In the genomic region with DNA sequence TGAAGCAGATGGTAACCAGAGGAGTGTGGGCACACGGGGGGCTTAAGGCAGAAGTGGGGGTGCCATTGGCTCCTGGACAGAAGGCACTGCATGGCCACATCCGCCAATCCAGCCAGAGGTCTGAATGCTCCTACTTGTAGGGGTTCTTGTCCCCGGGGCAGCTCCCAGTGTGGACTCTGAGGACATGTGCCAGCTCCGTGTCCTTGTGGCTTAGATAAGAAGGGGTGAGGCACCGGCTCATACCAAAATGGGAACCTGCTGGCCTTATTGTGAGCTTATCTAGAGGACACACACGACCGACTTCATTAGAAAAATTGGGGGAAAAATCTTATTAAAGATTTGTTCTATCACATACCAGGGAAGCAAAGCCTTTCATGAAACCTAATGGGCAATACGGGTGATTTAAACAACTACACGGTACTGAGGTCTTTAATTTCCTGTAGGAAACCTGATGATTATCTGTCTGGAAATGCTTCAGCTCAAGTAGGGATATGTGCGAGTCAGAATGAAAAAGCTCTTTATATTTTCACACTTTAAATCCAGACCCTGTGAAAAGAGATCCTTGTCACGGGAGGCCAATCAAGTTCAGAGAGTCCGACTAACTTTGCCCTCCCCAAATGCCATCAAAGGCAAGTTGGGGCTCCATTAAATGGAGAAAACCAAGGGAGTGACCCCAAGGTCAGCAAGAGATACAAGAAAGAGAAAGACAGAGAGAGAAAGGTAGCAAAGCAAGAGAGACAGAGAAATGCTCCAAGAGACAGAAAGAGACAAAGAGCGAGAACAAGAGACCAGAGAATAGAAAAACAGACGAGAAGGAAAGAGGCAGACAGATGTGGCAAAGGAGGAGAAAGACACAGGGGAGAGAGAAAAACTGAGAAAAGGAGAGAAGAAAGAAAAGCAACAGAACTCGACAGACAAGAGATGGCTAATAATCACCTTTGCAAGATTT, we compare ENCODE assay signal across 1 cellular context.
TF ChIP-seq lines count a peak whose summit lies in the region.

No MANE protein-coding gene starts in this region.

TF ChIP-seq in HepG2, 621 proteins besides CTCF, POLR2A, EP300 and RAD21:
- TF ChIP-seq NKX3-1 (CRISPR knock-in tag; IDR thresholded peaks at IDR 0.05) (no peak), CEBPG (CRISPR knock-in tag; IDR thresholded peaks at IDR 0.05) (no peak), RARG (CRISPR knock-in tag; IDR thresholded peaks at IDR 0.05; ENCODE audit: low read depth) (no peak), HMG20B (CRISPR knock-in tag; conservative IDR thresholded peaks at IDR 0.05) (no peak), FOSL2 (CRISPR knock-in tag; IDR thresholded peaks at IDR 0.05) (no peak), ZNF326 (CRISPR knock-in tag; IDR thresholded peaks at IDR 0.05; ENCODE audit: borderline replicate concordance) (no peak), SAP130 (CRISPR knock-in tag; IDR thresholded peaks at IDR 0.05; ENCODE audit: low read depth) (no peak), ATF7-NPFF (CRISPR knock-in tag; IDR thresholded peaks at IDR 0.05; ENCODE audit: low read depth) (no peak), GZF1 (CRISPR knock-in tag; IDR thresholded peaks at IDR 0.05) (no peak), ZFP1 (CRISPR knock-in tag; IDR thresholded peaks at IDR 0.05) (no peak)
- TF ChIP-seq, protein P1, sequence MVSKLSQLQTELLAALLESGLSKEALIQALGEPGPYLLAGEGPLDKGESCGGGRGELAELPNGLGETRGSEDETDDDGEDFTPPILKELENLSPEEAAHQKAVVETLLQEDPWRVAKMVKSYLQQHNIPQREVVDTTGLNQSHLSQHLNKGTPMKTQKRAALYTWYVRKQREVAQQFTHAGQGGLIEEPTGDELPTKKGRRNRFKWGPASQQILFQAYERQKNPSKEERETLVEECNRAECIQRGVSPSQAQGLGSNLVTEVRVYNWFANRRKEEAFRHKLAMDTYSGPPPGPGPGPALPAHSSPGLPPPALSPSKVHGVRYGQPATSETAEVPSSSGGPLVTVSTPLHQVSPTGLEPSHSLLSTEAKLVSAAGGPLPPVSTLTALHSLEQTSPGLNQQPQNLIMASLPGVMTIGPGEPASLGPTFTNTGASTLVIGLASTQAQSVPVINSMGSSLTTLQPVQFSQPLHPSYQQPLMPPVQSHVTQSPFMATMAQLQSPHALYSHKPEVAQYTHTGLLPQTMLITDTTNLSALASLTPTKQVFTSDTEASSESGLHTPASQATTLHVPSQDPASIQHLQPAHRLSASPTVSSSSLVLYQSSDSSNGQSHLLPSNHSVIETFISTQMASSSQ (IDR thresholded peaks at IDR 0.05; ENCODE audit: low read depth), result no peak
- TF ChIP-seq, protein P1 (CRISPR knock-in tag; IDR thresholded peaks at IDR 0.05; ENCODE audit: borderline replicate concordance), result no peak
- TF ChIP-seq, protein P2, sequence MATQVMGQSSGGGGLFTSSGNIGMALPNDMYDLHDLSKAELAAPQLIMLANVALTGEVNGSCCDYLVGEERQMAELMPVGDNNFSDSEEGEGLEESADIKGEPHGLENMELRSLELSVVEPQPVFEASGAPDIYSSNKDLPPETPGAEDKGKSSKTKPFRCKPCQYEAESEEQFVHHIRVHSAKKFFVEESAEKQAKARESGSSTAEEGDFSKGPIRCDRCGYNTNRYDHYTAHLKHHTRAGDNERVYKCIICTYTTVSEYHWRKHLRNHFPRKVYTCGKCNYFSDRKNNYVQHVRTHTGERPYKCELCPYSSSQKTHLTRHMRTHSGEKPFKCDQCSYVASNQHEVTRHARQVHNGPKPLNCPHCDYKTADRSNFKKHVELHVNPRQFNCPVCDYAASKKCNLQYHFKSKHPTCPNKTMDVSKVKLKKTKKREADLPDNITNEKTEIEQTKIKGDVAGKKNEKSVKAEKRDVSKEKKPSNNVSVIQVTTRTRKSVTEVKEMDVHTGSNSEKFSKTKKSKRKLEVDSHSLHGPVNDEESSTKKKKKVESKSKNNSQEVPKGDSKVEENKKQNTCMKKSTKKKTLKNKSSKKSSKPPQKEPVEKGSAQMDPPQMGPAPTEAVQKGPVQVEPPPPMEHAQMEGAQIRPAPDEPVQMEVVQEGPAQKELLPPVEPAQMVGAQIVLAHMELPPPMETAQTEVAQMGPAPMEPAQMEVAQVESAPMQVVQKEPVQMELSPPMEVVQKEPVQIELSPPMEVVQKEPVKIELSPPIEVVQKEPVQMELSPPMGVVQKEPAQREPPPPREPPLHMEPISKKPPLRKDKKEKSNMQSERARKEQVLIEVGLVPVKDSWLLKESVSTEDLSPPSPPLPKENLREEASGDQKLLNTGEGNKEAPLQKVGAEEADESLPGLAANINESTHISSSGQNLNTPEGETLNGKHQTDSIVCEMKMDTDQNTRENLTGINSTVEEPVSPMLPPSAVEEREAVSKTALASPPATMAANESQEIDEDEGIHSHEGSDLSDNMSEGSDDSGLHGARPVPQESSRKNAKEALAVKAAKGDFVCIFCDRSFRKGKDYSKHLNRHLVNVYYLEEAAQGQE (IDR thresholded peaks at IDR 0.05; ENCODE audit: borderline replicate concordance in 1 of 2, low read depth in 1 of 2, low read length in 2 of 2), result no peak
- TF ChIP-seq, protein P3, sequence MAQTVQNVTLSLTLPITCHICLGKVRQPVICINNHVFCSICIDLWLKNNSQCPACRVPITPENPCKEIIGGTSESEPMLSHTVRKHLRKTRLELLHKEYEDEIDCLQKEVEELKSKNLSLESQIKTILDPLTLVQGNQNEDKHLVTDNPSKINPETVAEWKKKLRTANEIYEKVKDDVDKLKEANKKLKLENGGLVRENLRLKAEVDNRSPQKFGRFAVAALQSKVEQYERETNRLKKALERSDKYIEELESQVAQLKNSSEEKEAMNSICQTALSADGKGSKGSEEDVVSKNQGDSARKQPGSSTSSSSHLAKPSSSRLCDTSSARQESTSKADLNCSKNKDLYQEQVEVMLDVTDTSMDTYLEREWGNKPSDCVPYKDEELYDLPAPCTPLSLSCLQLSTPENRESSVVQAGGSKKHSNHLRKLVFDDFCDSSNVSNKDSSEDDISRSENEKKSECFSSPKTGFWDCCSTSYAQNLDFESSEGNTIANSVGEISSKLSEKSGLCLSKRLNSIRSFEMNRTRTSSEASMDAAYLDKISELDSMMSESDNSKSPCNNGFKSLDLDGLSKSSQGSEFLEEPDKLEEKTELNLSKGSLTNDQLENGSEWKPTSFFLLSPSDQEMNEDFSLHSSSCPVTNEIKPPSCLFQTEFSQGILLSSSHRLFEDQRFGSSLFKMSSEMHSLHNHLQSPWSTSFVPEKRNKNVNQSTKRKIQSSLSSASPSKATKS (CRISPR knock-in tag; IDR thresholded peaks at IDR 0.05), result no peak
- TF ChIP-seq, protein P4, sequence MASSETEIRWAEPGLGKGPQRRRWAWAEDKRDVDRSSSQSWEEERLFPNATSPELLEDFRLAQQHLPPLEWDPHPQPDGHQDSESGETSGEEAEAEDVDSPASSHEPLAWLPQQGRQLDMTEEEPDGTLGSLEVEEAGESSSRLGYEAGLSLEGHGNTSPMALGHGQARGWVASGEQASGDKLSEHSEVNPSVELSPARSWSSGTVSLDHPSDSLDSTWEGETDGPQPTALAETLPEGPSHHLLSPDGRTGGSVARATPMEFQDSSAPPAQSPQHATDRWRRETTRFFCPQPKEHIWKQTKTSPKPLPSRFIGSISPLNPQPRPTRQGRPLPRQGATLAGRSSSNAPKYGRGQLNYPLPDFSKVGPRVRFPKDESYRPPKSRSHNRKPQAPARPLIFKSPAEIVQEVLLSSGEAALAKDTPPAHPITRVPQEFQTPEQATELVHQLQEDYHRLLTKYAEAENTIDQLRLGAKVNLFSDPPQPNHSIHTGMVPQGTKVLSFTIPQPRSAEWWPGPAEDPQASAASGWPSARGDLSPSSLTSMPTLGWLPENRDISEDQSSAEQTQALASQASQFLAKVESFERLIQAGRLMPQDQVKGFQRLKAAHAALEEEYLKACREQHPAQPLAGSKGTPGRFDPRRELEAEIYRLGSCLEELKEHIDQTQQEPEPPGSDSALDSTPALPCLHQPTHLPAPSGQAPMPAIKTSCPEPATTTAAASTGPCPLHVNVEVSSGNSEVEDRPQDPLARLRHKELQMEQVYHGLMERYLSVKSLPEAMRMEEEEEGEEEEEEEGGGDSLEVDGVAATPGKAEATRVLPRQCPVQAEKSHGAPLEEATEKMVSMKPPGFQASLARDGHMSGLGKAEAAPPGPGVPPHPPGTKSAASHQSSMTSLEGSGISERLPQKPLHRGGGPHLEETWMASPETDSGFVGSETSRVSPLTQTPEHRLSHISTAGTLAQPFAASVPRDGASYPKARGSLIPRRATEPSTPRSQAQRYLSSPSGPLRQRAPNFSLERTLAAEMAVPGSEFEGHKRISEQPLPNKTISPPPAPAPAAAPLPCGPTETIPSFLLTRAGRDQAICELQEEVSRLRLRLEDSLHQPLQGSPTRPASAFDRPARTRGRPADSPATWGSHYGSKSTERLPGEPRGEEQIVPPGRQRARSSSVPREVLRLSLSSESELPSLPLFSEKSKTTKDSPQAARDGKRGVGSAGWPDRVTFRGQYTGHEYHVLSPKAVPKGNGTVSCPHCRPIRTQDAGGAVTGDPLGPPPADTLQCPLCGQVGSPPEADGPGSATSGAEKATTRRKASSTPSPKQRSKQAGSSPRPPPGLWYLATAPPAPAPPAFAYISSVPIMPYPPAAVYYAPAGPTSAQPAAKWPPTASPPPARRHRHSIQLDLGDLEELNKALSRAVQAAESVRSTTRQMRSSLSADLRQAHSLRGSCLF (CRISPR knock-in tag; IDR thresholded peaks at IDR 0.05; ENCODE audit: borderline replicate concordance), result no peak
- TF ChIP-seq, protein P5, sequence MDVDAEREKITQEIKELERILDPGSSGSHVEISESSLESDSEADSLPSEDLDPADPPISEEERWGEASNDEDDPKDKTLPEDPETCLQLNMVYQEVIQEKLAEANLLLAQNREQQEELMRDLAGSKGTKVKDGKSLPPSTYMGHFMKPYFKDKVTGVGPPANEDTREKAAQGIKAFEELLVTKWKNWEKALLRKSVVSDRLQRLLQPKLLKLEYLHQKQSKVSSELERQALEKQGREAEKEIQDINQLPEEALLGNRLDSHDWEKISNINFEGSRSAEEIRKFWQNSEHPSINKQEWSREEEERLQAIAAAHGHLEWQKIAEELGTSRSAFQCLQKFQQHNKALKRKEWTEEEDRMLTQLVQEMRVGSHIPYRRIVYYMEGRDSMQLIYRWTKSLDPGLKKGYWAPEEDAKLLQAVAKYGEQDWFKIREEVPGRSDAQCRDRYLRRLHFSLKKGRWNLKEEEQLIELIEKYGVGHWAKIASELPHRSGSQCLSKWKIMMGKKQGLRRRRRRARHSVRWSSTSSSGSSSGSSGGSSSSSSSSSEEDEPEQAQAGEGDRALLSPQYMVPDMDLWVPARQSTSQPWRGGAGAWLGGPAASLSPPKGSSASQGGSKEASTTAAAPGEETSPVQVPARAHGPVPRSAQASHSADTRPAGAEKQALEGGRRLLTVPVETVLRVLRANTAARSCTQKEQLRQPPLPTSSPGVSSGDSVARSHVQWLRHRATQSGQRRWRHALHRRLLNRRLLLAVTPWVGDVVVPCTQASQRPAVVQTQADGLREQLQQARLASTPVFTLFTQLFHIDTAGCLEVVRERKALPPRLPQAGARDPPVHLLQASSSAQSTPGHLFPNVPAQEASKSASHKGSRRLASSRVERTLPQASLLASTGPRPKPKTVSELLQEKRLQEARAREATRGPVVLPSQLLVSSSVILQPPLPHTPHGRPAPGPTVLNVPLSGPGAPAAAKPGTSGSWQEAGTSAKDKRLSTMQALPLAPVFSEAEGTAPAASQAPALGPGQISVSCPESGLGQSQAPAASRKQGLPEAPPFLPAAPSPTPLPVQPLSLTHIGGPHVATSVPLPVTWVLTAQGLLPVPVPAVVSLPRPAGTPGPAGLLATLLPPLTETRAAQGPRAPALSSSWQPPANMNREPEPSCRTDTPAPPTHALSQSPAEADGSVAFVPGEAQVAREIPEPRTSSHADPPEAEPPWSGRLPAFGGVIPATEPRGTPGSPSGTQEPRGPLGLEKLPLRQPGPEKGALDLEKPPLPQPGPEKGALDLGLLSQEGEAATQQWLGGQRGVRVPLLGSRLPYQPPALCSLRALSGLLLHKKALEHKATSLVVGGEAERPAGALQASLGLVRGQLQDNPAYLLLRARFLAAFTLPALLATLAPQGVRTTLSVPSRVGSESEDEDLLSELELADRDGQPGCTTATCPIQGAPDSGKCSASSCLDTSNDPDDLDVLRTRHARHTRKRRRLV (CRISPR knock-in tag; IDR thresholded peaks at IDR 0.05), result no peak
- TF ChIP-seq, protein P6, sequence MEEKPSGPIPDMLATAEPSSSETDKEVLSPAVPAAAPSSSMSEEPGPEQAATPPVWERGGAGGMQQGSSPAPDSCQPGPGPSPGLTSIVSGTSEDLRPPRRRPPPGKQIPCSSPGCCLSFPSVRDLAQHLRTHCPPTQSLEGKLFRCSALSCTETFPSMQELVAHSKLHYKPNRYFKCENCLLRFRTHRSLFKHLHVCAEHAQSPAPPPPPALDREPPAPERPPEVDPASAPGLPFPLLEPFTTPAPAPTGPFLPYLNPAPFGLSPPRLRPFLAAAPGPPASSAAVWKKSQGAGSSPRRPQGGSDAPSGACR (CRISPR knock-in tag; IDR thresholded peaks at IDR 0.05), result no peak
